8 cellular contexts compared by ENCODE assay signal in genomic region chr20:34709836-34710567, GRCh38. TPM values are rescaled to one million over a fixed set of nuclear protein-coding genes. Genes with fewer than 3 reads are reported as not detected.
DNase-seq lines count a peak whose midpoint lies in the region; ATAC-seq and TF ChIP-seq lines count a peak whose summit lies in the region.

No MANE protein-coding gene starts in this region.

- peak overlapping the region; percentile 91 for H3K4me3 ChIP-seq in GM23248
- H3K4me3 ChIP-seq in LNCaP clone FGC (ENCODE audit: low read depth, low read length), result peak overlapping the region; percentile 48
- H3K4me3 ChIP-seq in endodermal cell (ENCODE audit: low read length), result peak overlapping the region; percentile 76
- H3K4me3 ChIP-seq in stomach smooth muscle (ENCODE audit: low read length in 2 of 2), result peak overlapping the region; percentile 70 to 81

- no peaks in the 10 kb centered on the region for H3K9me3 Mint-ChIP-seq in activated CD8-positive, alpha-beta memory T cell treated with anti-CD3 and anti-CD28 coated beads, Interleukin-2, amount 10 ng/mL, durations not matched to agents 7 days and 5 days (ENCODE audit: low read depth)
- no peaks in the 10 kb centered on the region for H3K9me3 Mint-ChIP-seq in endodermal cell

- TF ChIP-seq CTCF in LNCaP clone FGC (IDR thresholded peaks at IDR 0.05; ENCODE audit: control insufficient read depth, extremely low read depth, insufficient read depth), result peak; percentile 42
- peak; percentile 68 for TF ChIP-seq CTCF in endodermal cell (conservative IDR thresholded peaks at IDR 0.05)

- WGBS in GM23248 (ENCODE audit: low coverage in 1 of 2, low lambda C conversion rate in 2 of 2, missing lambda C conversion rate in 2 of 2), 2 experiments, result 1 to 5% methylated on average over 24 to 43 of the region's 61 CpGs
- WGBS in endodermal cell (ENCODE audit: insufficient coverage in 1 of 2, insufficient read length in 1 of 2), 2 experiments, result 9 to 17% methylated on average over 25 to 61 of the region's 61 CpGs

- H3K4me1 ChIP-seq in GM23248 (ENCODE audit: insufficient read depth) (peaks cover 30% of the 10 kb centered on the region), endodermal cell (ENCODE audit: control insufficient read depth, insufficient read depth, low read length) (peaks cover 3% of the 10 kb centered on the region), stomach smooth muscle (ENCODE audit: control insufficient read depth, insufficient read depth, low read length) (peaks cover 59% of the 10 kb centered on the region)

- H3K9ac ChIP-seq in GM23248, result peak overlapping the region; percentile 90
- H3K9ac ChIP-seq in endodermal cell (ENCODE audit: extremely low read depth, low read length, poor library complexity, severe bottlenecking), result no peak overlapping the region
- peak overlapping the region; percentile 83 to 86 for H3K9ac ChIP-seq in stomach smooth muscle (ENCODE audit: low read length in 2 of 2)

- H3K9me3 ChIP-seq in GM23248 (ENCODE audit: low read depth) (no peaks in the 10 kb centered on the region), T-helper 17 cell (ENCODE audit: control insufficient read depth, low read length, poor library complexity, severe bottlenecking) (no peaks in the 10 kb centered on the region), endodermal cell (ENCODE audit: control insufficient read depth, low read length) (no peaks in the 10 kb centered on the region), stomach smooth muscle (ENCODE audit: control insufficient read depth in 2 of 2, low read length in 2 of 2) (no peaks in the 10 kb centered on the region)

- in situ Hi-C loops in GM23248 (cut with MboI), result loop anchor here (25.0 kb wide), 1 partner anchor 398 kb away; the partner anchor contains the start of gene AHCY

- H3K4me2 ChIP-seq in GM23248 (ENCODE audit: unreplicated experiment), result peak overlapping the region; percentile 87

- peak; percentile 27 for ATAC-seq in activated CD8-positive, alpha-beta memory T cell treated with anti-CD3 and anti-CD28 coated beads, Interleukin-2, amount 10 ng/mL, durations not matched to agents 7 days and 5 days
- ATAC-seq in T-helper 17 cell, result peak; percentile 46

- H3K4me1 Mint-ChIP-seq in activated CD8-positive, alpha-beta memory T cell treated with anti-CD3 and anti-CD28 coated beads, Interleukin-2, amount 10 ng/mL, durations not matched to agents 7 days and 5 days, result peaks cover 24% of the 10 kb centered on the region
- H3K4me1 Mint-ChIP-seq in T-helper 17 cell (peaks cover 26% of the 10 kb centered on the region), endodermal cell (peaks cover 15% of the 10 kb centered on the region)

- H3K27ac Mint-ChIP-seq in activated CD8-positive, alpha-beta memory T cell treated with anti-CD3 and anti-CD28 coated beads, Interleukin-2, amount 10 ng/mL, durations not matched to agents 7 days and 5 days, result peak overlapping the region; percentile 78
- H3K27ac Mint-ChIP-seq in T-helper 17 cell (peak overlapping the region; percentile 93), endodermal cell (no peak overlapping the region)

- peaks cover 42% of the 10 kb centered on the region for H3F3A ChIP-seq in GM23248 (ENCODE audit: insufficient read depth)

- H3K27me3 ChIP-seq in GM23248 (replicated peaks; ENCODE audit: insufficient read depth), result no peaks in the 10 kb centered on the region
- H3K27me3 ChIP-seq in endodermal cell (ENCODE audit: control insufficient read depth, insufficient read depth, low read length, poor library complexity, severe bottlenecking), result peaks cover 16% of the 10 kb centered on the region
- no peaks in the 10 kb centered on the region for H3K27me3 ChIP-seq in stomach smooth muscle (ENCODE audit: control insufficient read depth in 1 of 2, insufficient read depth in 2 of 2, low read length in 2 of 2)

- H3K4me3 Mint-ChIP-seq in activated CD8-positive, alpha-beta memory T cell treated with anti-CD3 and anti-CD28 coated beads, Interleukin-2, amount 10 ng/mL, durations not matched to agents 7 days and 5 days, result peak overlapping the region; percentile 75
- H3K4me3 Mint-ChIP-seq in T-helper 17 cell (peak overlapping the region; percentile 94), endodermal cell (peak overlapping the region; percentile 67)

- H3K9me2 ChIP-seq in GM23248 (ENCODE audit: insufficient read depth), result no peaks in the 10 kb centered on the region

- no peaks in the 10 kb centered on the region for H3K79me2 ChIP-seq in GM23248 (ENCODE audit: insufficient read depth)

- CTCF ChIA-PET in activated CD8-positive, alpha-beta memory T cell treated with anti-CD3 and anti-CD28 coated beads, Interleukin-2, amount 10 ng/mL, durations not matched to agents 7 days and 5 days (lab: Charles Lee), result interaction anchor here (0.7 to 3.2 kb wide), 5 partner anchors 10 to 1042 kb away, joined by 3 to 13 read pairs (median 5); partner anchors contain the start of gene DYNLRB1

- H4K20me1 ChIP-seq in GM23248 (ENCODE audit: insufficient read depth), result no peaks in the 10 kb centered on the region

- H2AFZ ChIP-seq in GM23248, result peak overlapping the region; percentile 91

- H3K27ac ChIP-seq in GM23248, result peak overlapping the region; percentile 62
- no peak overlapping the region for H3K27ac ChIP-seq in endodermal cell (ENCODE audit: low read depth, low read length)
- H3K27ac ChIP-seq in stomach smooth muscle (ENCODE audit: low read length), result peak overlapping the region; percentile 94

- H3K36me3 ChIP-seq in GM23248 (ENCODE audit: low read depth) (no peaks in the 10 kb centered on the region), endodermal cell (ENCODE audit: control insufficient read depth, insufficient read depth, low read length) (peaks cover 19% of the 10 kb centered on the region), stomach smooth muscle (ENCODE audit: control insufficient read depth in 2 of 2, insufficient read depth in 2 of 2, low read length in 2 of 2) (peaks cover 21 to 23% of the 10 kb centered on the region in 2 donors)

- peaks cover 8% of the 10 kb centered on the region for H3K36me3 Mint-ChIP-seq in activated CD8-positive, alpha-beta memory T cell treated with anti-CD3 and anti-CD28 coated beads, Interleukin-2, amount 10 ng/mL, durations not matched to agents 7 days and 5 days
- H3K36me3 Mint-ChIP-seq in T-helper 17 cell (ENCODE audit: low read depth) (peaks cover 3% of the 10 kb centered on the region), endodermal cell (ENCODE audit: low read depth) (peaks cover 22% of the 10 kb centered on the region)

- H3K27me3 Mint-ChIP-seq in activated CD8-positive, alpha-beta memory T cell treated with anti-CD3 and anti-CD28 coated beads, Interleukin-2, amount 10 ng/mL, durations not matched to agents 7 days and 5 days, result peaks cover 7% of the 10 kb centered on the region
- H3K27me3 Mint-ChIP-seq in T-helper 17 cell (no peaks in the 10 kb centered on the region), endodermal cell (ENCODE audit: insufficient read depth) (peaks cover 42% of the 10 kb centered on the region)

- no peak for DNase-seq in activated CD8-positive, alpha-beta memory T cell treated with anti-CD3 and anti-CD28 coated beads, Interleukin-2, amount 10 ng/mL, durations not matched to agents 7 days and 5 days
- no peak for DNase-seq in activated CD8-positive, alpha-beta memory T cell treated with anti-CD3 and anti-CD28 coated beads, Interleukin-2, amount 50 U/mL, for 48 hours
- DNase-seq in GM23248 (peak; percentile 82), LNCaP clone FGC (ENCODE audit: low read depth) (no peak), T-helper 17 cell (peak in 2 of 3 donors; percentile 16 to 57), endodermal cell (peak; percentile 92), midbrain (lab: John Stamatoyannopoulos, UW) (peak; percentile 84)

RNA-seq across cellular contexts. Expression of gene TP53INP2, which starts 5.9 kb away (rescaled TPM):
- total RNA-seq in activated CD8-positive, alpha-beta memory T cell treated with anti-CD3 and anti-CD28 coated beads, Interleukin-2, amount 10 ng/mL, durations not matched to agents 7 days and 5 days, result 1 to 10 TPM; 1.4 to 2.4 TPM
- total RNA-seq in GM23248 (2014; rRNA removed; shearing (Covaris generic)), result 2.4 and 3.9 TPM in 2 replicates
- polyA plus RNA-seq in GM23248 (2016; fragmentation: Nextera tagmentation; extraction: Ambion mirVana), result 4.4 and 4.9 TPM in 2 replicates
- 10 to 100 TPM; 62.0 to 62.4 TPM for total RNA-seq in T-helper 17 cell
- 10 to 100 TPM in 1 of 2 donors, 1 to 10 TPM in 1; 7.0 to 20.2 TPM for total RNA-seq in endodermal cell
- 13.9 TPM for polyA plus RNA-seq in endodermal cell (2013, experiment 1 of 2)
- 12.8 TPM for polyA plus RNA-seq in endodermal cell (2013, experiment 2 of 2)

RNA-seq across cellular contexts. Expression of gene PIGU, which starts 33.1 kb away (rescaled TPM):
- total RNA-seq in activated CD8-positive, alpha-beta memory T cell treated with anti-CD3 and anti-CD28 coated beads, Interleukin-2, amount 10 ng/mL, durations not matched to agents 7 days and 5 days, result 10 to 100 TPM; 20.5 to 20.7 TPM
- 12.5 and 21.6 TPM in 2 replicates for total RNA-seq in GM23248 (2014; rRNA removed; shearing (Covaris generic))
- 19.7 and 21.2 TPM in 2 replicates for polyA plus RNA-seq in GM23248 (2016; fragmentation: Nextera tagmentation; extraction: Ambion mirVana)
- total RNA-seq in T-helper 17 cell (10 to 100 TPM in 1 of 2 donors, 1 to 10 TPM in 1; 8.4 to 10.2 TPM), endodermal cell (10 to 100 TPM; 35.8 to 41.2 TPM)
- 63.0 TPM for polyA plus RNA-seq in endodermal cell (2013, experiment 1 of 2)
- 54.4 TPM for polyA plus RNA-seq in endodermal cell (2013, experiment 2 of 2)

Comparison
In these comparisons a context has a peak if more than half of its experiments do, and no peak if none do; other contexts are left out.
1. DNase-seq: peak in GM23248 (single experiment), T-helper 17 cell (2 of 3), endodermal cell (single experiment) and midbrain (single experiment); none in activated CD8-positive, alpha-beta memory T cell treated with anti-CD3 and anti-CD28 coated beads, Interleukin-2, amount 10 ng/mL, durations not matched to agents 7 days and 5 days (single experiment), activated CD8-positive, alpha-beta memory T cell treated with anti-CD3 and anti-CD28 coated beads, Interleukin-2, amount 50 U/mL, for 48 hours (single experiment) and LNCaP clone FGC (single experiment).
2. Peak in every context shown above with its lines, with median percentiles within 50 percentile points of each other: H3K4me3 Mint-ChIP-seq and H3K4me3 ChIP-seq.